ENCODE assay signal across 2 cellular contexts in genomic region chr13:91346848-91347211, GRCh38.
TF ChIP-seq lines count a peak whose summit lies in the region.

No MANE protein-coding gene starts in this region.

TF ChIP-seq in SK-N-SH, 30 proteins besides CTCF, POLR2A, EP300 and RAD21 (continued from another document):
- TF ChIP-seq, protein P1, sequence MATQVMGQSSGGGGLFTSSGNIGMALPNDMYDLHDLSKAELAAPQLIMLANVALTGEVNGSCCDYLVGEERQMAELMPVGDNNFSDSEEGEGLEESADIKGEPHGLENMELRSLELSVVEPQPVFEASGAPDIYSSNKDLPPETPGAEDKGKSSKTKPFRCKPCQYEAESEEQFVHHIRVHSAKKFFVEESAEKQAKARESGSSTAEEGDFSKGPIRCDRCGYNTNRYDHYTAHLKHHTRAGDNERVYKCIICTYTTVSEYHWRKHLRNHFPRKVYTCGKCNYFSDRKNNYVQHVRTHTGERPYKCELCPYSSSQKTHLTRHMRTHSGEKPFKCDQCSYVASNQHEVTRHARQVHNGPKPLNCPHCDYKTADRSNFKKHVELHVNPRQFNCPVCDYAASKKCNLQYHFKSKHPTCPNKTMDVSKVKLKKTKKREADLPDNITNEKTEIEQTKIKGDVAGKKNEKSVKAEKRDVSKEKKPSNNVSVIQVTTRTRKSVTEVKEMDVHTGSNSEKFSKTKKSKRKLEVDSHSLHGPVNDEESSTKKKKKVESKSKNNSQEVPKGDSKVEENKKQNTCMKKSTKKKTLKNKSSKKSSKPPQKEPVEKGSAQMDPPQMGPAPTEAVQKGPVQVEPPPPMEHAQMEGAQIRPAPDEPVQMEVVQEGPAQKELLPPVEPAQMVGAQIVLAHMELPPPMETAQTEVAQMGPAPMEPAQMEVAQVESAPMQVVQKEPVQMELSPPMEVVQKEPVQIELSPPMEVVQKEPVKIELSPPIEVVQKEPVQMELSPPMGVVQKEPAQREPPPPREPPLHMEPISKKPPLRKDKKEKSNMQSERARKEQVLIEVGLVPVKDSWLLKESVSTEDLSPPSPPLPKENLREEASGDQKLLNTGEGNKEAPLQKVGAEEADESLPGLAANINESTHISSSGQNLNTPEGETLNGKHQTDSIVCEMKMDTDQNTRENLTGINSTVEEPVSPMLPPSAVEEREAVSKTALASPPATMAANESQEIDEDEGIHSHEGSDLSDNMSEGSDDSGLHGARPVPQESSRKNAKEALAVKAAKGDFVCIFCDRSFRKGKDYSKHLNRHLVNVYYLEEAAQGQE (IDR thresholded peaks at IDR 0.05; ENCODE audit: low read depth, low read length), result no peak
TF ChIP-seq in SK-N-SH: peak in this region for 0.

TF ChIP-seq in SK-N-SH treated with all-trans-retinoic acid at 6 μM for 48 hours, 23 proteins besides CTCF, POLR2A, EP300 and RAD21 (continued from another document):
- no peak for TF ChIP-seq POU6F1 (CRISPR knock-in tag; IDR thresholded peaks at IDR 0.05; ENCODE audit: borderline replicate concordance, low read depth)
